ENCODE assay signal across 8 cellular contexts in the genomic region with DNA sequence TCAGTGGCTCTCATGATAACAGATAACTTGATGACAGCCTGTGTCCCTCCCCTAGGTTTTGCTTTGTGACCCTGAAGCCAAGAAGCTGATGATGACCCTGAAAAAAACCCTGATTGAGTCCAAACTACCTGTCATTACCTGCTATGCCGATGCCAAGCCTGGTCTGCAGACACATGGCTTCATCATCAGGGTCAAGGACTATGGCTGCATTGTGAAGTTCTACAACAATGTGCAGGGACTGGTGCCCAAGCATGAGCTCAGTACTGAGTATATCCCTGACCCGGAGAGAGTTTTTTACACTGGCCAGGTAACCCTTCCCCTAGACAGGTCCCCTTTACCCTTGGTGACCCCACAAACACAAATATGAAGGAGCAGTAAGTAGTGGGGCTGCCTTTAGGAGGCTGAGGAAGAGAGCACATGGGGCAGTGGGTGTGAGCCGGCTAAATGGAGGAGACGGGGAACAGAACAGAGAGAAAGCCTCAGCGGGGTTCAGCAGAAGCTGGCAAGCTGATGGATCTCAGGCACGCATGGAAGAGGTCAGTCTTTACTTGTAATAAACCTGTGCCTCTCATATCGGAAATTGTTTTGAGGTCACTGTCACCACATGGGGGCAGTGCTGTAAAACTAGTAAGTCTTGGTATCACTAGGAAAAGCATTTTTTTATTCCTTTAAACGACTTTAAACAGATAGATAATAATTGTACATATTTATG. TPM values are rescaled to one million over a fixed set of nuclear protein-coding genes. Genes with fewer than 3 reads are reported as not detected.
DNase-seq lines count a peak whose midpoint lies in the region; ATAC-seq and TF ChIP-seq lines count a peak whose summit lies in the region.

No MANE protein-coding gene starts in this region.

- ATAC-seq in lower lobe of right lung = peak; percentile 51 to 54

- H3K27ac ChIP-seq in VCaP = no peak overlapping the region
- no peak overlapping the region for H3K27ac ChIP-seq in coronary artery
- H3K27ac ChIP-seq in lower lobe of right lung = no peak overlapping the region

- no peak overlapping the region for H3K4me3 ChIP-seq in coronary artery
- H3K4me3 ChIP-seq in lower lobe of right lung = no peak overlapping the region

- peak; percentile 44 for DNase-seq in NCI-H2196 (lab: John Stamatoyannopoulos, UW; ENCODE audit: unreplicated experiment)
- DNase-seq in NCI-H2196 treated with DMSO at 0.1 percent for 48 hours (lab: John Stamatoyannopoulos, UW; ENCODE audit: unreplicated experiment) = no peak
- peak; percentile 16 for DNase-seq in NCI-H1092 treated with DMSO at 0.1 percent for 48 hours (lab: John Stamatoyannopoulos, UW)
- DNase-seq in coronary artery (ENCODE audit: low spot score) = no peak
- DNase-seq in lower lobe of right lung = no peak
- peak; percentile 10 to 40 for DNase-seq in stimulated activated CD8-positive, alpha-beta memory T cell treated with anti-CD3 and anti-CD28 coated beads, Interleukin-7, amount 100 ng/mL, for 4 hours (ENCODE audit: low read depth in 2 of 2)
- no peak for DNase-seq in middle frontal gyrus (ENCODE audit: extremely low spot score, low spot score)

- intact Hi-C loops in lower lobe of right lung (cut with DNase I) = loop anchor here (10.0 kb wide), 1 partner anchor 68 kb away; no protein-coding TSS in a partner anchor

- peaks cover 100% of the 10 kb centered on the region for H3K36me3 ChIP-seq in lower lobe of right lung

- peak; percentile 76 for TF ChIP-seq CTCF in VCaP (conservative IDR thresholded peaks at IDR 0.05)
- TF ChIP-seq CTCF in coronary artery (IDR thresholded peaks at IDR 0.05) = peak; percentile 75
- TF ChIP-seq CTCF in lower lobe of right lung (IDR thresholded peaks at IDR 0.05) = peak; percentile 62

- H3K4me1 ChIP-seq in lower lobe of right lung = no peaks in the 10 kb centered on the region

- H3K9me3 ChIP-seq in lower lobe of right lung = no peaks in the 10 kb centered on the region

- no peaks in the 10 kb centered on the region for H3K27me3 ChIP-seq in lower lobe of right lung (ENCODE audit: low read depth)

RNA-seq across cellular contexts. Expression of a gene that starts 20.2 kb away (rescaled TPM):
- total RNA-seq in lower lobe of right lung = 21.6 TPM

RNA-seq across cellular contexts. Expression of a gene that starts 20.3 kb away (rescaled TPM):
- total RNA-seq in lower lobe of right lung = 221 TPM

RNA-seq across cellular contexts. Expression of a gene that starts 35.6 kb away (rescaled TPM):
- total RNA-seq in lower lobe of right lung = 45.0 TPM

RNA-seq across cellular contexts. Expression of a gene that starts 42.1 kb away (rescaled TPM):
- total RNA-seq in lower lobe of right lung = 0.15 TPM

RNA-seq across cellular contexts. Expression of a gene that starts 48.8 kb away (rescaled TPM):
- total RNA-seq in lower lobe of right lung = 4.8 TPM

Comparison
In these comparisons a context has a peak if more than half of its experiments do, and no peak if none do; other contexts are left out.
1. DNase-seq: peak in NCI-H2196 (single experiment), NCI-H1092 treated with DMSO at 0.1 percent for 48 hours (single experiment) and stimulated activated CD8-positive, alpha-beta memory T cell treated with anti-CD3 and anti-CD28 coated beads, Interleukin-7, amount 100 ng/mL, for 4 hours (2 of 2); none in NCI-H2196 treated with DMSO at 0.1 percent for 48 hours (single experiment), coronary artery (single experiment), lower lobe of right lung (single experiment) and middle frontal gyrus (single experiment).
2. Peak in every context shown above with its lines, with median percentiles within 50 percentile points of each other: CTCF ChIP-seq.